Comparison of ENCODE assay signal across 1 cellular context in genomic region chr2:17311771-17312511, GRCh38.
TF ChIP-seq lines count a peak whose summit lies in the region.

No MANE protein-coding gene starts in this region.

TF ChIP-seq in WTC11, 78 proteins besides CTCF, POLR2A, EP300 and RAD21 (continued from another document):
- TF ChIP-seq ATF2 (CRISPR knock-in tag; IDR thresholded peaks at IDR 0.05; ENCODE audit: borderline replicate concordance, low read depth): no peak
- TF ChIP-seq E2F1 (CRISPR knock-in tag; IDR thresholded peaks at IDR 0.05): no peak
- no peak for TF ChIP-seq ZNF671 (CRISPR knock-in tag; IDR thresholded peaks at IDR 0.05)
- no peak for TF ChIP-seq E2F4 (CRISPR knock-in tag; IDR thresholded peaks at IDR 0.05; ENCODE audit: borderline replicate concordance, low read depth)
TF ChIP-seq in WTC11: peak in this region for 0.
